ENCODE assay signal across 20 cellular contexts in the genomic region with DNA sequence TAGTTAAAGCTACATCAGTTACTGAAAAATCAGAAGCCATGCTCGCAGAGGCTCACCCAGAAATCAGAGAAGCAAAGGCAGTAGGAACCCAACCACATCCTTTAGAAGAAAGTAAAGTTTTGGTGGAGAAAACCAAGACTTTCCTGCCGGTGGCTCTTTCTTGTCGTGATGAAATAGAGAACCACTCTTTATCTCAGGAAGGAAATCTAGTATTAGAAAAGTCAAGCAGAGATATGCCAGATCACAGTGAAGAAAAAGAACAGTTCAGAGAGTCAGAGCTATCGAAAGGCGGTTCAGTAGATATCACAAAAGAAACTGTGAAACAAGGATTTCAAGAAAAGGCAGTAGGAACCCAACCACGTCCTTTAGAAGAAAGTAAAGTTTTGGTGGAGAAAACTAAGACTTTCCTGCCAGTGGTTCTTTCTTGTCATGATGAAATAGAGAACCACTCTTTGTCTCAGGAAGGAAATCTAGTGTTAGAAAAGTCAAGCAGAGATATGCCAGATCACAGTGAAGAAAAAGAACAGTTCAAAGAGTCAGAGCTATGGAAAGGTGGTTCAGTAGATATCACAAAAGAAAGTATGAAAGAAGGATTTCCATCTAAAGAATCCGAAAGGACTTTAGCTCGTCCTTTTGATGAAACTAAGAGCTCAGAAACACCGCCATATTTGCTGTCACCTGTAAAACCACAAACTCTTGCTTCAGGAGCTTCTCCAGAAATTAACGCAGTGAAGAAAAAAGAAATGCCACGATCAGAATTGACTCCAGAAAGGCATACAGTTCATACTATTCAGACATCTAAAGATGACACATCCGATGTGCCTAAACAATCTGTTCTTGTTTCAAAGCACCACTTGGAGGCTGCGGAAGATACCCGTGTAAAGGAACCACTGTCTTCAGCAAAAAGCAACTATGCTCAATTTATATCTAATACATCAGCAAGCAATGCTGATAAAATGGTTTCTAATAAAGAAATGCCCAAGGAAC. TPM values are rescaled to one million over a fixed set of nuclear protein-coding genes. Genes with fewer than 3 reads are reported as not detected.
DNase-seq lines count a peak whose midpoint lies in the region; ATAC-seq and TF ChIP-seq lines count a peak whose summit lies in the region.
"Had no signal": no experiment of that assay in that cellular context is flagged by ENCODE, and none has a peak within 500 bp of the region (broad histone marks: within the 10 kb centered on the region; RNA-seq: fewer than 3 reads in every experiment).

No MANE protein-coding gene starts in this region.

- H3K36me3 Mint-ChIP-seq in activated CD4-positive, alpha-beta T cell treated with anti-CD3 and anti-CD28 coated beads, Interleukin-2, amount 10 ng/mL, durations not matched to agents 24 days and 14 days (ENCODE audit: low read depth), result no peaks in the 10 kb centered on the region
- H3K36me3 Mint-ChIP-seq in activated T-helper 1 cell treated with anti-CD3 and anti-CD28 coated beads, Interleukin-12 subunit alpha, Interleukin-12 subunit beta, Interleukin-2, Interleukin-4 antibody, amounts not matched to agents 30 ng/mL and 10 ng/mL and 1 ng/mL, durations not matched to agents 14 hours and 24 hours and 36 hours (ENCODE audit: low read depth), result peaks cover 1% of the 10 kb centered on the region
- H3K36me3 Mint-ChIP-seq: WTC11 had no signal

- peaks cover 38% of the 10 kb centered on the region for H3K4me1 Mint-ChIP-seq in activated CD4-positive, alpha-beta T cell treated with anti-CD3 and anti-CD28 coated beads, Interleukin-2, amount 10 ng/mL, durations not matched to agents 24 days and 14 days
- H3K4me1 Mint-ChIP-seq in activated T-helper 1 cell treated with anti-CD3 and anti-CD28 coated beads, Interleukin-12 subunit alpha, Interleukin-12 subunit beta, Interleukin-2, Interleukin-4 antibody, amounts not matched to agents 30 ng/mL and 10 ng/mL and 1 ng/mL, durations not matched to agents 14 hours and 24 hours and 36 hours (ENCODE audit: low read depth), result peaks cover 43% of the 10 kb centered on the region
- H3K4me1 Mint-ChIP-seq: nephron, WTC11 had no signal

- H3K27ac ChIP-seq in psoas muscle (peak overlapping the region; percentile 43), PC-3 (ENCODE audit: low read length) (no peak overlapping the region)
- H3K27ac ChIP-seq: adrenal gland, prostate gland had no signal

- H3K36me3 ChIP-seq in psoas muscle (ENCODE audit: insufficient read depth in 1 of 2, low read depth in 1 of 2) (peaks cover 0 to 90% of the 10 kb centered on the region in 2 donors), PC-3 (ENCODE audit: low read depth, low read length) (no peaks in the 10 kb centered on the region)
- H3K36me3 ChIP-seq: adrenal gland, HAP-1, prostate gland had no signal

- no peaks in the 10 kb centered on the region for H3K79me2 ChIP-seq in PC-3 (ENCODE audit: low read length)

- POLR2A ChIA-PET in PC-3 (lab: Charles Lee; ENCODE audit: unreplicated experiment), result no interaction called here

- H3K27me3 Mint-ChIP-seq in activated CD4-positive, alpha-beta T cell treated with anti-CD3 and anti-CD28 coated beads, Interleukin-2, amount 10 ng/mL, durations not matched to agents 24 days and 14 days, result peaks cover 63% of the 10 kb centered on the region
- peaks cover 50% of the 10 kb centered on the region for H3K27me3 Mint-ChIP-seq in activated T-helper 1 cell treated with anti-CD3 and anti-CD28 coated beads, Interleukin-12 subunit alpha, Interleukin-12 subunit beta, Interleukin-2, Interleukin-4 antibody, amounts not matched to agents 30 ng/mL and 10 ng/mL and 1 ng/mL, durations not matched to agents 14 hours and 24 hours and 36 hours (ENCODE audit: insufficient read depth)

- no peaks in the 10 kb centered on the region for H3K27me3 ChIP-seq in psoas muscle (ENCODE audit: insufficient read depth in 3 of 3, low read length in 2 of 3)
- H3K27me3 ChIP-seq in PC-3 (ENCODE audit: low read length), result peaks cover 86% of the 10 kb centered on the region
- H3K27me3 ChIP-seq: adrenal gland had no signal

- WGBS in psoas muscle, 3 donors, result 85 to 89% (median 88%) methylated on average over 14 of the region's 14 CpGs

- ATAC-seq in psoas muscle, result no peak
- no peak for ATAC-seq in PC-3
- ATAC-seq: WTC11 had no signal

- CTCF ChIA-PET in PC-3 (lab: Charles Lee), result no interaction called here

- intact Hi-C loops in activated CD4-positive, alpha-beta T cell treated with anti-CD3 and anti-CD28 coated beads, Interleukin-2, amount 10 ng/mL, durations not matched to agents 24 days and 14 days (cut with micrococcal nuclease), result loop anchor here (2.0 kb wide), 1 partner anchor 108 kb away; no protein-coding TSS in a partner anchor
- intact Hi-C loops in activated T-helper 1 cell treated with anti-CD3 and anti-CD28 coated beads, Interleukin-12 subunit alpha, Interleukin-12 subunit beta, Interleukin-2, Interleukin-4 antibody, amounts not matched to agents 30 ng/mL and 10 ng/mL and 1 ng/mL, durations not matched to agents 14 hours and 24 hours and 36 hours (cut with micrococcal nuclease), result loop anchor here (1.0 to 2.0 kb wide), 3 partner anchors 18 to 176 kb away; no protein-coding TSS in a partner anchor
- intact Hi-C loops in psoas muscle (cut with DNase I) (no loop called here), PC-3 (cut with micrococcal nuclease) (no loop called here)

- peak; percentile 78 for DNase-seq in activated CD4-positive, alpha-beta T cell treated with anti-CD3 and anti-CD28 coated beads, Interleukin-2, amount 10 ng/mL, durations not matched to agents 24 days and 14 days
- no peak for DNase-seq in activated CD4-positive, alpha-beta T cell treated with anti-CD3 and anti-CD28 coated beads, Interleukin-2, amount 50 U/mL, for 1 hour
- DNase-seq in Kasumi-1 (lab: John Stamatoyannopoulos, UW), result peak; percentile 63 to 68
- DNase-seq in activated T-helper 1 cell treated with anti-CD3 and anti-CD28 coated beads, Interleukin-12 subunit alpha, Interleukin-12 subunit beta, Interleukin-2, Interleukin-4 antibody, amounts not matched to agents 30 ng/mL and 10 ng/mL and 1 ng/mL, durations not matched to agents 14 hours and 24 hours and 36 hours (ENCODE audit: low spot score), result peak; percentile 2
- DNase-seq in psoas muscle, result no peak
- DNase-seq in COLO668 (lab: John Stamatoyannopoulos, UW; ENCODE audit: unreplicated experiment), result no peak
- no peak for DNase-seq in NCI-H2029 treated with DMSO at 0.1 percent for 48 hours (lab: John Stamatoyannopoulos, UW)
- no peak for DNase-seq in PC-3
- DNase-seq: activated CD8-positive, alpha-beta memory T cell treated with anti-CD3 and anti-CD28 coated beads, Interleukin-2, amount 50 U/mL, for 48 hours; adrenal gland; foreskin melanocyte; kidney glomerular epithelial cell; mesenchymal stem cell; NCI-H1436; NCI-H2171; Right ventricle myocardium superior had no signal

- H3K4me2 ChIP-seq in PC-3 (ENCODE audit: low read length), result no peak overlapping the region

- peaks cover 3% of the 10 kb centered on the region for H3K9me3 Mint-ChIP-seq in activated CD4-positive, alpha-beta T cell treated with anti-CD3 and anti-CD28 coated beads, Interleukin-2, amount 10 ng/mL, durations not matched to agents 24 days and 14 days
- no peaks in the 10 kb centered on the region for H3K9me3 Mint-ChIP-seq in activated T-helper 1 cell treated with anti-CD3 and anti-CD28 coated beads, Interleukin-12 subunit alpha, Interleukin-12 subunit beta, Interleukin-2, Interleukin-4 antibody, amounts not matched to agents 30 ng/mL and 10 ng/mL and 1 ng/mL, durations not matched to agents 14 hours and 24 hours and 36 hours

- H3K9me2 ChIP-seq in PC-3 (replicated peaks; ENCODE audit: low read length), result no peaks in the 10 kb centered on the region

- no peak overlapping the region for H3K9ac ChIP-seq in PC-3 (ENCODE audit: low read length)

- H2AFZ ChIP-seq in PC-3 (ENCODE audit: low read length), result no peak overlapping the region

- H3K9me3 ChIP-seq in psoas muscle, result no peaks in the 10 kb centered on the region
- no peaks in the 10 kb centered on the region for H3K9me3 ChIP-seq in PC-3 (ENCODE audit: low read length)
- H3K9me3 ChIP-seq: adrenal gland, HAP-1, prostate gland had no signal

- no TSS peak for BruUV-seq in PC-3 (replicated peaks; lab: Mats Ljungman, UMichigan)

- no peaks in the 10 kb centered on the region for H4K20me1 ChIP-seq in PC-3 (ENCODE audit: low read length)

- TF ChIP-seq CTCF in psoas muscle (IDR thresholded peaks at IDR 0.05) (no peak), PC-3 (conservative IDR thresholded peaks at IDR 0.05; ENCODE audit: low read depth, low read length) (no peak)

- H3K27ac Mint-ChIP-seq in activated CD4-positive, alpha-beta T cell treated with anti-CD3 and anti-CD28 coated beads, Interleukin-2, amount 10 ng/mL, durations not matched to agents 24 days and 14 days, result peak overlapping the region; percentile 41
- H3K27ac Mint-ChIP-seq in activated T-helper 1 cell treated with anti-CD3 and anti-CD28 coated beads, Interleukin-12 subunit alpha, Interleukin-12 subunit beta, Interleukin-2, Interleukin-4 antibody, amounts not matched to agents 30 ng/mL and 10 ng/mL and 1 ng/mL, durations not matched to agents 14 hours and 24 hours and 36 hours, result peak overlapping the region; percentile 46
- H3K27ac Mint-ChIP-seq: nephron, WTC11 had no signal

- H3F3A ChIP-seq in PC-3 (ENCODE audit: low read length, unreplicated experiment), result no peaks in the 10 kb centered on the region

- H3K4me3 ChIP-seq in psoas muscle, result no peak overlapping the region
- H3K4me3 ChIP-seq in PC-3 (ENCODE audit: low read length), result no peak overlapping the region
- H3K4me3 ChIP-seq: adrenal gland, HAP-1, prostate gland had no signal

- peaks cover 11% of the 10 kb centered on the region for H3K4me1 ChIP-seq in psoas muscle
- H3K4me1 ChIP-seq in PC-3 (ENCODE audit: insufficient read depth, low read length), result no peaks in the 10 kb centered on the region
- H3K4me1 ChIP-seq: adrenal gland, HAP-1, prostate gland had no signal

- peak overlapping the region; percentile 62 for H3K4me3 Mint-ChIP-seq in activated CD4-positive, alpha-beta T cell treated with anti-CD3 and anti-CD28 coated beads, Interleukin-2, amount 10 ng/mL, durations not matched to agents 24 days and 14 days
- H3K4me3 Mint-ChIP-seq in activated T-helper 1 cell treated with anti-CD3 and anti-CD28 coated beads, Interleukin-12 subunit alpha, Interleukin-12 subunit beta, Interleukin-2, Interleukin-4 antibody, amounts not matched to agents 30 ng/mL and 10 ng/mL and 1 ng/mL, durations not matched to agents 14 hours and 24 hours and 36 hours, result peak overlapping the region; percentile 53
- H3K4me3 Mint-ChIP-seq: nephron, WTC11 had no signal

RNA-seq across cellular contexts. Expression of a gene that starts 47.2 kb away (rescaled TPM):
- total RNA-seq in activated CD4-positive, alpha-beta T cell treated with anti-CD3 and anti-CD28 coated beads, Interleukin-2, amount 10 ng/mL, durations not matched to agents 24 days and 14 days, result 0.12 and 0.14 TPM in 2 replicates
- 0.10 and 0.15 TPM in 2 replicates for total RNA-seq in activated T-helper 1 cell treated with anti-CD3 and anti-CD28 coated beads, Interleukin-12 subunit alpha, Interleukin-12 subunit beta, Interleukin-2, Interleukin-4 antibody, amounts not matched to agents 30 ng/mL and 10 ng/mL and 1 ng/mL, durations not matched to agents 14 hours and 24 hours and 36 hours
- total RNA-seq in psoas muscle (1,000 to 10,000 TPM; 1,174 to 1,472 (median 1,378) TPM), PC-3 (2014; rRNA removed) (under 0.01 and 0.15 TPM in 2 replicates)
- 1,000 to 10,000 TPM in 1 of 3 donors, 100 to 1,000 TPM in 2; 290 to 1,216 (median 790) TPM for polyA plus RNA-seq in psoas muscle

Comparison
In these comparisons a context has a peak if more than half of its experiments do, and no peak if none do; other contexts are left out.
1. DNase-seq: peak in activated CD4-positive, alpha-beta T cell treated with anti-CD3 and anti-CD28 coated beads, Interleukin-2, amount 10 ng/mL, durations not matched to agents 24 days and 14 days (single experiment), Kasumi-1 (2 of 2) and activated T-helper 1 cell treated with anti-CD3 and anti-CD28 coated beads, Interleukin-12 subunit alpha, Interleukin-12 subunit beta, Interleukin-2, Interleukin-4 antibody, amounts not matched to agents 30 ng/mL and 10 ng/mL and 1 ng/mL, durations not matched to agents 14 hours and 24 hours and 36 hours (single experiment); none in activated CD4-positive, alpha-beta T cell treated with anti-CD3 and anti-CD28 coated beads, Interleukin-2, amount 50 U/mL, for 1 hour (single experiment), psoas muscle (0 of 2), COLO668 (single experiment), NCI-H2029 treated with DMSO at 0.1 percent for 48 hours (single experiment) and PC-3 (single experiment).
2. RNA of a gene that starts 47.2 kb away (total RNA-seq): 1,174 to 1,472 TPM in psoas muscle; under 0.01 to 0.15 TPM in PC-3, 0.12 to 0.14 TPM in activated CD4-positive, alpha-beta T cell treated with anti-CD3 and anti-CD28 coated beads, Interleukin-2, amount 10 ng/mL, durations not matched to agents 24 days and 14 days and 0.10 to 0.15 TPM in activated T-helper 1 cell treated with anti-CD3 and anti-CD28 coated beads, Interleukin-12 subunit alpha, Interleukin-12 subunit beta, Interleukin-2, Interleukin-4 antibody, amounts not matched to agents 30 ng/mL and 10 ng/mL and 1 ng/mL, durations not matched to agents 14 hours and 24 hours and 36 hours; every median in the first group is over 1,000 times any median in the second.
3. intact Hi-C loops: an anchor here in activated CD4-positive, alpha-beta T cell treated with anti-CD3 and anti-CD28 coated beads, Interleukin-2, amount 10 ng/mL, durations not matched to agents 24 days and 14 days (2.0 kb wide) and activated T-helper 1 cell treated with anti-CD3 and anti-CD28 coated beads, Interleukin-12 subunit alpha, Interleukin-12 subunit beta, Interleukin-2, Interleukin-4 antibody, amounts not matched to agents 30 ng/mL and 10 ng/mL and 1 ng/mL, durations not matched to agents 14 hours and 24 hours and 36 hours (1.0 to 2.0 kb wide); none called in psoas muscle and PC-3.